In genomic region chr2:220842901-220843665, GRCh38 we compare ENCODE assay signal across 9 cellular contexts.
"Had no signal": no experiment of that assay in that cellular context is flagged by ENCODE, and none has a peak within 500 bp of the region (broad histone marks: within the 10 kb centered on the region; RNA-seq: fewer than 3 reads in every experiment).

No MANE protein-coding gene starts in this region.

- DNase-seq: H9, HCEC 1CT, Karpas-422, KBM-7 had no signal

- H3K27ac Mint-ChIP-seq: GM23338, H9 had no signal

- H3K4me3 ChIP-seq: GM23338 had no signal

- H2AFZ ChIP-seq: GM23338 had no signal

- H3K9ac ChIP-seq: KMS-11 had no signal

- ATAC-seq: GM23338 had no signal

- H3K9me3 Mint-ChIP-seq: GM23338 had no signal

- H3K4me2 ChIP-seq: GM23338, KMS-11 had no signal

- H3K4me1 Mint-ChIP-seq: GM23338 had no signal

- FAIRE-seq: H1, H54, HTR-8/SVneo had no signal

- H3K27ac ChIP-seq: KMS-11 had no signal

- H3K4me3 Mint-ChIP-seq: GM23338, H9 had no signal
